8 cellular contexts compared by ENCODE assay signal in the genomic region with DNA sequence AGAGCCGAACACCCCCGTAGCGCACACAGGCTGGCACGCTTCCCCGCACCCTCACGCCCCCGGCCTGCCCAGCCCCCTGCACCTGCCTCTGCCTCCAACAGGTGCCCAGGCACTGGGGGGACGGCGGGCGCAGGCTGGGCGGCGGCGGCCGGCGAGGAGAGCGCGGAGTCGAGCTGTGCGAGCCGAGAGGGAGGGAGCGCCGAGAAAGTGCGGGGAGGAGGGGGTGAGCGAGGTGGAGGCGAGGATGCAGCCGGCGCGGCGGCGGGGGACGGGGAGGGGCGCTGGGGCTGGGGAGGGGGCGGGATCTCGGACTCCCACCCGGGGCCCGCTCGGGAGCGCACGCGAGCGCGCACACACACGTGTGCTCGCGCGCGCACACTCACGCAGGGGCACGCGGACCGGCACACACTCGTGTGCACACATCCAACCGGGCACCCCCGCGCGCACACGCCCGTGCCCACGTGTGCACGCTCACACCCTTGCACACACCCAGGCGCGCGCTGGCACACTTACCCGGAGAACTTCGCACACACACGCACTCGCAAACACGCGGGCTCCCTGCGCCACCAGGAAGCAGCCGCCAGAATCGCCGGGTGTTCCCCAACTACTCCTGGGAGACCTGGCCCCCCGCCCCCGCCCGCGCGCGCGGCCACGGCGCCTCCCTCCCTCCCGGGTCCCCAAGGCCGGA. TPM values are rescaled to one million over a fixed set of nuclear protein-coding genes. Genes with fewer than 3 reads are reported as not detected.
DNase-seq lines count a peak whose midpoint lies in the region; ATAC-seq, FAIRE-seq and TF ChIP-seq lines count a peak whose summit lies in the region.

A gene (minus strand): TSS at position 211 of the 688 bp plus-strand sequence. CDS start 805 bp downstream, outside the sequence.

- H3K4me1 ChIP-seq in OCI-LY1 (ENCODE audit: insufficient read depth, low read length, severe bottlenecking), result no peaks in the 10 kb centered on the region

- FAIRE-seq in bronchial epithelial cell (lab: Jason Lieb, UNC), result no peak

- H3K9me3 Mint-ChIP-seq in naive B cell, result no peaks in the 10 kb centered on the region

- H3K27me3 ChIP-seq in OCI-LY1 (ENCODE audit: insufficient read depth, low read length) (peaks cover 4% of the 10 kb centered on the region), bronchial epithelial cell (ENCODE audit: control insufficient read depth, insufficient read depth, low read length) (peaks cover 15% of the 10 kb centered on the region)

- no peaks in the 10 kb centered on the region for H3K36me3 Mint-ChIP-seq in naive B cell

- peaks cover 8 to 35% (median 28%) of the 10 kb centered on the region in 3 donors for H3K27me3 Mint-ChIP-seq in naive B cell

- H3K4me2 ChIP-seq in OCI-LY1 (ENCODE audit: low read length), result peak within 1 kb of the TSS; percentile 37; the same call in 1 of the 2 replicates

- no peaks in the 10 kb centered on the region for H3K79me2 ChIP-seq in OCI-LY1 (ENCODE audit: insufficient read depth, low read length)

- no peaks in the 10 kb centered on the region for H3K9me2 ChIP-seq in OCI-LY1 (ENCODE audit: low read depth, low read length)

- no peak for TF ChIP-seq POLR2A in erythroblast (IDR thresholded peaks at IDR 0.05; ENCODE audit: low read length)

- no peaks in the 10 kb centered on the region for H3K9me3 ChIP-seq in OCI-LY1 (ENCODE audit: low read length)

- no peak within 1 kb of the TSS for H2AFZ ChIP-seq in OCI-LY1 (ENCODE audit: low read length)

- H4K20me1 ChIP-seq in OCI-LY1 (ENCODE audit: insufficient read depth, low read length), result no peaks in the 10 kb centered on the region

- H3K36me3 ChIP-seq in OCI-LY1 (ENCODE audit: insufficient read depth, low read length), result peaks cover 6% of the 10 kb centered on the region
- H3K36me3 ChIP-seq in bronchial epithelial cell (ENCODE audit: control insufficient read depth, insufficient read depth, low read length), result no peaks in the 10 kb centered on the region

- peak; percentile 18 for DNase-seq in SIG-M5 treated with dmso at 0.1 percent for 504 hours (lab: John Stamatoyannopoulos, UW; ENCODE audit: unreplicated experiment)
- DNase-seq in SIG-M5 (lab: John Stamatoyannopoulos, UW), result no peak
- DNase-seq in bronchial epithelial cell (ENCODE audit: low read depth), result no peak
- no peak for DNase-seq in naive B cell
- no peak for DNase-seq in erythroblast (lab: John Stamatoyannopoulos, UW)

- TF ChIP-seq CTCF in OCI-LY1 (IDR thresholded peaks at IDR 0.05; ENCODE audit: low read length) (no peak), bronchial epithelial cell (IDR thresholded peaks at IDR 0.05; ENCODE audit: insufficient read depth, low read length, severe bottlenecking) (no peak)

- H3K4me3 ChIP-seq in OCI-LY1 (ENCODE audit: low read depth, low read length, poor library complexity, severe bottlenecking) (peak within 1 kb of the TSS; percentile 42), bronchial epithelial cell (ENCODE audit: low read depth, low read length) (peak within 1 kb of the TSS; percentile 30)

- H3K27ac Mint-ChIP-seq in naive B cell, result peak within 1 kb of the TSS in 1 of 6 donors; percentile 89

- no peak within 1 kb of the TSS for H3K27ac ChIP-seq in OCI-LY1 (ENCODE audit: low read depth, low read length, poor library complexity, severe bottlenecking)

- H3K4me3 Mint-ChIP-seq in naive B cell, result peak within 1 kb of the TSS; percentile 64 to 89 (median 82)

- no peaks in the 10 kb centered on the region for H3F3A ChIP-seq in OCI-LY1 (ENCODE audit: insufficient read depth, low read length)

- ATAC-seq in naive B cell (ENCODE audit: low read depth in 2 of 2), result peak; percentile 59 to 64
- no peak for ATAC-seq in GM19351 (IDR thresholded peaks at IDR 0.05; ENCODE audit: unreplicated experiment)
- ATAC-seq in HG03108 (IDR thresholded peaks at IDR 0.05; ENCODE audit: unreplicated experiment), result no peak

- H3K4me1 Mint-ChIP-seq in naive B cell, result peaks cover 13 to 17% (median 17%) of the 10 kb centered on the region in 3 donors

- H3K9ac ChIP-seq in OCI-LY1 (ENCODE audit: low read length), result no peak within 1 kb of the TSS

RNA-seq across cellular contexts. Expression of the gene that starts here (rescaled TPM):
- total RNA-seq in bronchial epithelial cell, result not detected in 2 replicates
- not detected for polyA plus RNA-seq in naive B cell (ENCODE audit: low read depth in 6 of 6)

Comparison
In these comparisons a context has a peak if more than half of its experiments do, and no peak if none do; other contexts are left out.
1. Peak in ATAC-seq in naive B cell; RNA of the gene not detected or under 1 TPM.